ENCODE assay signal across 2 cellular contexts in genomic region chr10:124093774-124094418, GRCh38.
TF ChIP-seq lines count a peak whose summit lies in the region.

No MANE protein-coding gene starts in this region.

TF ChIP-seq in A549, 52 proteins besides CTCF, POLR2A, EP300 and RAD21:
- 0 out of 2 replicates have a peak, but pooled peaks have one; percentile 16 for TF ChIP-seq MAX (IDR thresholded peaks at IDR 0.05)

TF ChIP-seq in H1, 55 proteins besides CTCF, POLR2A, EP300 and RAD21:
- TF ChIP-seq TBP (IDR thresholded peaks at IDR 0.05; ENCODE audit: low read depth, low read length): 0 out of 2 replicates have a peak, but pooled peaks have one; percentile 12
- TF ChIP-seq KDM1A (IDR thresholded peaks at IDR 0.05; ENCODE audit: borderline replicate concordance, low read length): peak; percentile 58; the same call in 1 of the 2 replicates
